ENCODE assay signal across 22 cellular contexts in genomic region chr7:156065400-156065799, GRCh38.
"Had no signal": no experiment of that assay in that cellular context is flagged by ENCODE, and none has a peak within 500 bp of the region (broad histone marks: within the 10 kb centered on the region; RNA-seq: fewer than 3 reads in every experiment).

No MANE protein-coding gene starts in this region.

- H3K27ac ChIP-seq: esophagus squamous epithelium, pancreas, prostate gland, thyroid gland, upper lobe of left lung, vagina had no signal

- ATAC-seq: activated CD4-positive, alpha-beta T cell treated with anti-CD3 and anti-CD28 coated beads for 36 hours; activated T-cell treated with anti-CD3 and anti-CD28 coated beads, Interleukin-2, amount 50 U/mL, for 72 hours; left ventricle myocardium superior; naive thymus-derived CD8-positive, alpha-beta T cell; stimulated activated naive B cell treated with anti-CD40 and anti-IgM and Interleukin-4, amounts not matched to agents 10 μg/mL and 1 μg/mL and 100 μg/mL, for 72 hours had no signal

- H3K9me3 ChIP-seq: esophagus squamous epithelium, pancreas, prostate gland, stomach, thyroid gland, upper lobe of left lung, vagina had no signal

- H3K36me3 ChIP-seq: esophagus squamous epithelium, pancreas, prostate gland, stomach, thyroid gland, upper lobe of left lung, vagina had no signal

- DNase-seq: activated CD4-positive, alpha-beta T cell treated with anti-CD3 and anti-CD28 coated beads for 36 hours; activated CD4-positive, alpha-beta T cell treated with anti-CD3 and anti-CD28 coated beads, Interleukin-2, amount 50 U/mL, for 4 hours; activated CD4-positive, CD25-positive, alpha-beta regulatory T cell; activated naive CD4-positive, alpha-beta T cell; activated T-cell treated with anti-CD3 and anti-CD28 coated beads for 4 hours; activated T-cell treated with anti-CD3 and anti-CD28 coated beads, Interleukin-2, amount 50 U/mL, for 72 hours; effector CD4-positive, alpha-beta T cell; esophagus squamous epithelium; foreskin melanocyte; left ventricle myocardium superior; nucleus accumbens; pancreas; retina; stimulated activated CD4-positive, alpha-beta T cell treated with anti-CD3 and anti-CD28 coated beads, Interleukin-15, amount 100 ng/mL, for 24 hours; stimulated activated CD4-positive, alpha-beta T cell treated with anti-CD3 and anti-CD28 coated beads, Interleukin-2, amount 100 ng/mL, for 24 hours; stimulated activated naive B cell treated with anti-CD40 and anti-IgM and Interleukin-4, amounts not matched to agents 10 μg/mL and 1 μg/mL and 100 μg/mL, for 72 hours; stomach; upper lobe of left lung had no signal

- H3K4me3 ChIP-seq: esophagus squamous epithelium, pancreas, prostate gland, stomach, thyroid gland, upper lobe of left lung, vagina had no signal

- H3K4me1 ChIP-seq: esophagus squamous epithelium, pancreas, prostate gland, thyroid gland, vagina had no signal

- H3K27me3 ChIP-seq: esophagus squamous epithelium, pancreas, thyroid gland, upper lobe of left lung, vagina had no signal
